In genomic region chr6:146543940-146544661, GRCh38 we compare ENCODE assay signal across 1 cellular context.
TF ChIP-seq lines count a peak whose summit lies in the region.

No MANE protein-coding gene starts in this region.

TF ChIP-seq in HepG2, 621 proteins besides CTCF, POLR2A, EP300 and RAD21 (continued from another document and continues in another):
- TF ChIP-seq SNAPC4 (CRISPR knock-in tag; IDR thresholded peaks at IDR 0.05) (no peak), NR2F2 (IDR thresholded peaks at IDR 0.05; ENCODE audit: borderline replicate concordance, low read depth) (no peak), SMARCC2 (IDR thresholded peaks at IDR 0.05) (no peak), MYPOP (CRISPR knock-in tag; IDR thresholded peaks at IDR 0.05) (peak; percentile 61; the same call in 1 of the 2 replicates), ZSCAN30 (CRISPR knock-in tag; IDR thresholded peaks at IDR 0.05) (no peak), ZSCAN22 (CRISPR knock-in tag; IDR thresholded peaks at IDR 0.05) (no peak), CBX1 (IDR thresholded peaks at IDR 0.05; ENCODE audit: low read depth) (no peak), ZNF225 (CRISPR knock-in tag; IDR thresholded peaks at IDR 0.05) (no peak; the same call in 1 of the 2 replicates), ZFAT (CRISPR knock-in tag; conservative IDR thresholded peaks at IDR 0.05) (no peak), ZFP82 (CRISPR knock-in tag; IDR thresholded peaks at IDR 0.05; ENCODE audit: borderline replicate concordance) (no peak), ASH2L (IDR thresholded peaks at IDR 0.05; ENCODE audit: insufficient read length, low read depth, low read length) (peak; percentile 68), BRF2 (CRISPR knock-in tag; IDR thresholded peaks at IDR 0.05) (no peak), JUN (CRISPR knock-in tag; IDR thresholded peaks at IDR 0.05) (no peak), ZNF350 (CRISPR knock-in tag; IDR thresholded peaks at IDR 0.05; ENCODE audit: borderline replicate concordance, low read depth) (peak; percentile 72; the same call in 1 of the 2 replicates), HDAC1 (CRISPR knock-in tag; IDR thresholded peaks at IDR 0.05) (0 out of 2 replicates have a peak, but pooled peaks have one; percentile 19), ZNF572 (CRISPR knock-in tag; IDR thresholded peaks at IDR 0.05) (no peak), ZNF891 (CRISPR knock-in tag; IDR thresholded peaks at IDR 0.05) (no peak; the same call in 1 of the 2 replicates), ZNF430 (CRISPR knock-in tag; IDR thresholded peaks at IDR 0.05) (peak; percentile 75; the same call in 1 of the 2 replicates), ZFP1 (CRISPR knock-in tag; IDR thresholded peaks at IDR 0.05) (no peak), FOXM1 (CRISPR knock-in tag; IDR thresholded peaks at IDR 0.05) (no peak), BATF2 (CRISPR knock-in tag; IDR thresholded peaks at IDR 0.05) (no peak), BORCS8-MEF2B (CRISPR knock-in tag; IDR thresholded peaks at IDR 0.05) (0 out of 2 replicates have a peak, but pooled peaks have one; percentile 1), ZNF737 (CRISPR knock-in tag; IDR thresholded peaks at IDR 0.05; ENCODE audit: borderline replicate concordance) (0 out of 2 replicates have a peak, but pooled peaks have one; percentile 13), CERS6 (CRISPR knock-in tag; IDR thresholded peaks at IDR 0.05) (no peak), ZNF563 (CRISPR knock-in tag; IDR thresholded peaks at IDR 0.05) (no peak), ZMYM4 (CRISPR knock-in tag; IDR thresholded peaks at IDR 0.05) (no peak), ZNF329 (CRISPR knock-in tag; IDR thresholded peaks at IDR 0.05; ENCODE audit: low read depth) (no peak), ZBTB8A (CRISPR knock-in tag; IDR thresholded peaks at IDR 0.05; ENCODE audit: borderline replicate concordance, low read depth) (no peak), CEBPG (CRISPR knock-in tag; IDR thresholded peaks at IDR 0.05) (no peak), ZNF660 (CRISPR knock-in tag; IDR thresholded peaks at IDR 0.05; ENCODE audit: borderline replicate concordance, low read depth) (no peak), REST (IDR thresholded peaks at IDR 0.05; ENCODE audit: borderline replicate concordance in 1 of 2, low read depth in 1 of 2, low read length in 2 of 2) (0 out of 4 replicates have a peak, but pooled peaks of 1 of the 2 experiments have one; percentile 6), HOXA7 (CRISPR knock-in tag; IDR thresholded peaks at IDR 0.05) (no peak), ZNF281 (CRISPR knock-in tag; IDR thresholded peaks at IDR 0.05; ENCODE audit: borderline replicate concordance) (no peak), MZF1 (CRISPR knock-in tag; IDR thresholded peaks at IDR 0.05; ENCODE audit: borderline replicate concordance) (no peak), ZBTB39 (CRISPR knock-in tag; IDR thresholded peaks at IDR 0.05) (no peak), GPN1 (CRISPR knock-in tag; IDR thresholded peaks at IDR 0.05; ENCODE audit: borderline replicate concordance) (no peak), SP2 (CRISPR knock-in tag; IDR thresholded peaks at IDR 0.05) (peak; percentile 43; the same call in 1 of the 2 replicates), ZNF83 (CRISPR knock-in tag; IDR thresholded peaks at IDR 0.05; ENCODE audit: borderline replicate concordance) (0 out of 2 replicates have a peak, but pooled peaks have one; percentile 55), NR2F6 (IDR thresholded peaks at IDR 0.05) (no peak), NR2F6 (CRISPR knock-in tag; IDR thresholded peaks at IDR 0.05) (no peak), NR0B2 (CRISPR knock-in tag; IDR thresholded peaks at IDR 0.05) (no peak; the same call in 1 of the 2 replicates), PLRG1 (conservative IDR thresholded peaks at IDR 0.05) (no peak), ZBTB38 (CRISPR knock-in tag; IDR thresholded peaks at IDR 0.05) (no peak), ONECUT2 (CRISPR knock-in tag; IDR thresholded peaks at IDR 0.05) (no peak; the same call in 1 of the 2 replicates), FOSL1 (CRISPR knock-in tag; IDR thresholded peaks at IDR 0.05; ENCODE audit: borderline replicate concordance) (peak; percentile 40; the same call in 1 of the 2 replicates)
